19 cellular contexts compared by ENCODE assay signal in the genomic region with DNA sequence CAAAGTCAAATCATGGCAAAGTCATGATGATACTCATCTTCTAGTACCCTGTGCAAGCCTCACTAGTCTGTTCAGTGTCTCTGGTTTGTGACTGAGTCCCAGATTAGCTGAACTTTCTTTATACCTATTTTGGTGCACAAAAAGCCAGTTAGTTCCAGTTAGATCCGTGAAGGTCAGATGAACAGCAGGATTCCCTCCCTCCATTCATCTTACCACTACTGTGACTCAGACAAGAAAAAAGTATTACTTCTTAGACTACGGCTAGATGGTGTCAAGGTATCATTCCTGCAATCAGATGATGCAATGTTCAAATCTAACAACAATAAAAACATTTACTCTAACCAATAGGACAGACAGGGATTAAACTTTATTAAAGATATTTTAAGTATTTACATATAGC. TPM values are rescaled to one million over a fixed set of nuclear protein-coding genes. Genes with fewer than 3 reads are reported as not detected.
DNase-seq lines count a peak whose midpoint lies in the region; ATAC-seq, FAIRE-seq and TF ChIP-seq lines count a peak whose summit lies in the region.
"Had no signal": no experiment of that assay in that cellular context is flagged by ENCODE, and none has a peak within 500 bp of the region (broad histone marks: within the 10 kb centered on the region; RNA-seq: fewer than 3 reads in every experiment).

No MANE protein-coding gene starts in this region.

- FAIRE-seq in H54 (lab: Jason Lieb, UNC), result peak; percentile 65

- TF ChIP-seq POLR2A in H54 (IDR thresholded peaks at IDR 0.05; ENCODE audit: low read depth, low read length), result no peak

- DNase-seq in CD4-positive, alpha-beta T cell, result no peak
- DNase-seq in H54 (ENCODE audit: insufficient read length, low spot score) (no peak), fibroblast of villous mesenchyme (ENCODE audit: low read depth) (peak; percentile 11), progenitor cell of endocrine pancreas (ENCODE audit: low spot score, unreplicated experiment) (no peak), AG08395 (ENCODE audit: low spot score) (no peak)
- DNase-seq: activated CD4-positive, alpha-beta T cell treated with anti-CD3 and anti-CD28 coated beads, Interleukin-2, amount 10 ng/mL, durations not matched to agents 7 days and 5 days; activated effector memory CD4-positive, alpha-beta T cell treated with anti-CD3 and anti-CD28 coated beads, Interleukin-2, amount 50 U/mL, for 16 hours; BE2C; GOT3; left colon; midbrain; NCI-H1694 treated with DMSO at 0.1 percent for 48 hours; right lobe of liver; Right ventricle myocardium superior; stimulated activated CD4-positive, alpha-beta T cell treated with anti-CD3 and anti-CD28 coated beads, Interleukin-1b, Interleukin-23, amount 100 ng/mL, for 48 hours had no signal

- peaks cover 35% of the 10 kb centered on the region for H3K36me3 Mint-ChIP-seq in CD4-positive, alpha-beta T cell (ENCODE audit: low read depth)
- H3K36me3 Mint-ChIP-seq in activated T-helper 17 cell treated with anti-CD3 and anti-CD28 coated beads, Interleukin-2, amount 50 U/mL, for 72 hours (ENCODE audit: low read depth), result peaks cover 23% of the 10 kb centered on the region
- H3K36me3 Mint-ChIP-seq in progenitor cell of endocrine pancreas (ENCODE audit: insufficient read depth), result no peaks in the 10 kb centered on the region

- no peak overlapping the region for H3K4me3 Mint-ChIP-seq in CD4-positive, alpha-beta T cell
- H3K4me3 Mint-ChIP-seq in activated T-helper 17 cell treated with anti-CD3 and anti-CD28 coated beads, Interleukin-2, amount 50 U/mL, for 72 hours, result peak overlapping the region; percentile 49
- H3K4me3 Mint-ChIP-seq in progenitor cell of endocrine pancreas (ENCODE audit: low read depth), result no peak overlapping the region
- H3K4me3 Mint-ChIP-seq: activated CD4-positive, alpha-beta T cell treated with anti-CD3 and anti-CD28 coated beads, Interleukin-2, amount 10 ng/mL, durations not matched to agents 7 days and 5 days had no signal

- H3K27ac ChIP-seq in CD4-positive, alpha-beta T cell (ENCODE audit: low read depth, low read length), result no peak overlapping the region
- H3K27ac ChIP-seq: right lobe of liver, thoracic aorta had no signal

- CTCF ChIA-PET in CD4-positive, alpha-beta T cell (lab: Charles Lee), result no interaction called here

- POLR2A ChIA-PET in CD4-positive, alpha-beta T cell (lab: Charles Lee), result no interaction called here

- H3K4me1 Mint-ChIP-seq in CD4-positive, alpha-beta T cell (ENCODE audit: low read depth), result peaks cover 93% of the 10 kb centered on the region
- peaks cover 33% of the 10 kb centered on the region for H3K4me1 Mint-ChIP-seq in activated T-helper 17 cell treated with anti-CD3 and anti-CD28 coated beads, Interleukin-2, amount 50 U/mL, for 72 hours
- H3K4me1 Mint-ChIP-seq in progenitor cell of endocrine pancreas (ENCODE audit: low read depth), result no peaks in the 10 kb centered on the region

- intact Hi-C loops in CD4-positive, alpha-beta T cell (cut with DNase I, micrococcal nuclease), result no loop called here

- no peaks in the 10 kb centered on the region for H3K9me3 Mint-ChIP-seq in CD4-positive, alpha-beta T cell
- no peaks in the 10 kb centered on the region for H3K9me3 Mint-ChIP-seq in activated T-helper 17 cell treated with anti-CD3 and anti-CD28 coated beads, Interleukin-2, amount 50 U/mL, for 72 hours
- peaks cover 4% of the 10 kb centered on the region for H3K9me3 Mint-ChIP-seq in progenitor cell of endocrine pancreas (ENCODE audit: low read depth)
- H3K9me3 Mint-ChIP-seq: activated CD4-positive, alpha-beta T cell treated with anti-CD3 and anti-CD28 coated beads, Interleukin-2, amount 10 ng/mL, durations not matched to agents 7 days and 5 days had no signal

- H3K9me3 ChIP-seq in CD4-positive, alpha-beta T cell (ENCODE audit: control insufficient read depth, low read length), result no peaks in the 10 kb centered on the region
- H3K9me3 ChIP-seq: BE2C, right lobe of liver, thoracic aorta had no signal

- H3K27ac Mint-ChIP-seq in CD4-positive, alpha-beta T cell, result peak overlapping the region; percentile 69
- peak overlapping the region; percentile 81 for H3K27ac Mint-ChIP-seq in activated T-helper 17 cell treated with anti-CD3 and anti-CD28 coated beads, Interleukin-2, amount 50 U/mL, for 72 hours
- H3K27ac Mint-ChIP-seq in progenitor cell of endocrine pancreas, result no peak overlapping the region
- H3K27ac Mint-ChIP-seq: activated CD4-positive, alpha-beta T cell treated with anti-CD3 and anti-CD28 coated beads, Interleukin-2, amount 10 ng/mL, durations not matched to agents 7 days and 5 days had no signal

- no peak overlapping the region for H3K4me3 ChIP-seq in fibroblast of villous mesenchyme (ENCODE audit: low read depth, low read length)
- H3K4me3 ChIP-seq: right lobe of liver, thoracic aorta had no signal

- H3K27me3 Mint-ChIP-seq in CD4-positive, alpha-beta T cell, result no peaks in the 10 kb centered on the region
- H3K27me3 Mint-ChIP-seq in activated T-helper 17 cell treated with anti-CD3 and anti-CD28 coated beads, Interleukin-2, amount 50 U/mL, for 72 hours, result no peaks in the 10 kb centered on the region
- no peaks in the 10 kb centered on the region for H3K27me3 Mint-ChIP-seq in progenitor cell of endocrine pancreas
- H3K27me3 Mint-ChIP-seq: activated CD4-positive, alpha-beta T cell treated with anti-CD3 and anti-CD28 coated beads, Interleukin-2, amount 10 ng/mL, durations not matched to agents 7 days and 5 days had no signal

- ATAC-seq in CD4-positive, alpha-beta T cell (ENCODE audit: poor library complexity), result peak; percentile 43
- ATAC-seq in activated T-helper 17 cell treated with anti-CD3 and anti-CD28 coated beads, Interleukin-2, amount 50 U/mL, for 72 hours (replicated peaks), result peak; percentile 72
- no peak for ATAC-seq in HG03378 (IDR thresholded peaks at IDR 0.05; ENCODE audit: unreplicated experiment)
- ATAC-seq: left colon, right lobe of liver had no signal

- TF ChIP-seq CTCF in CD4-positive, alpha-beta T cell (IDR thresholded peaks at IDR 0.05), result no peak
- no peak for TF ChIP-seq CTCF in fibroblast of villous mesenchyme (IDR thresholded peaks at IDR 0.05; ENCODE audit: insufficient read depth, low read depth, low read length)
- TF ChIP-seq CTCF in progenitor cell of endocrine pancreas (IDR thresholded peaks at IDR 0.05; ENCODE audit: unreplicated experiment), result no peak

- no peaks in the 10 kb centered on the region for H3K27me3 ChIP-seq in CD4-positive, alpha-beta T cell (ENCODE audit: control insufficient read depth, insufficient read depth, low read length)
- H3K27me3 ChIP-seq: BE2C had no signal

RNA-seq across cellular contexts. Expression of a gene that starts 30.4 kb away (rescaled TPM):
- 10 to 100 TPM; 43.3 to 45.3 TPM for total RNA-seq in CD4-positive, alpha-beta T cell
- 10 to 100 TPM; 56.8 to 67.6 TPM for total RNA-seq in activated T-helper 17 cell treated with anti-CD3 and anti-CD28 coated beads, Interleukin-2, amount 50 U/mL, for 72 hours
- total RNA-seq in fibroblast of villous mesenchyme (7.7 and 12.5 TPM in 2 replicates), progenitor cell of endocrine pancreas (0.31 and 0.42 TPM in 2 replicates)
- total RNA-seq: HT-29 had no signal
